8 cellular contexts compared by ENCODE assay signal in the genomic region with DNA sequence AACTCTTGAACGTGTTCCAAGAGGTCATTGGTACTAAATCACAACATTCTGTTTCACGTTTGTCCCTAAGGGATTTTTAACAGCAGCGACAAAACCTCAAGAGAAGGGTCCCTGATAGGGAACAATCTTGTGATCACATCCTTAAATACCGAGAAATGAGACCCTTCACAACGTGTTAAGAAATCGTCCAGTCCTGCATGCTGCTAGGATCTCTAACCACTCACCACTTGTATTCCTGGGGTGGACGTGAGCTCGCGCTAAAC.
A peak's percentile ranks its signal among the peaks of the same experiment; 100 is the strongest.
DNase-seq lines count a peak whose midpoint lies in the region; ATAC-seq and TF ChIP-seq lines count a peak whose summit lies in the region.

No MANE protein-coding gene starts in this region.

- H3K9me3 ChIP-seq in skeletal muscle tissue (ENCODE audit: control insufficient read depth in 3 of 3, low read length in 3 of 3): no peaks in the 10 kb centered on the region

- H3K9me3 Mint-ChIP-seq in HFFc6 (no peaks in the 10 kb centered on the region), WTC11 (no peaks in the 10 kb centered on the region), glutamatergic neuron (ENCODE audit: unreplicated experiment) (peaks cover 12% of the 10 kb centered on the region)

- peaks cover 9 to 12% (median 10%) of the 10 kb centered on the region in 3 donors for H3K4me1 ChIP-seq in skeletal muscle tissue (ENCODE audit: control insufficient read depth in 3 of 3, insufficient read depth in 3 of 3, low read length in 3 of 3)

- peak overlapping the region; percentile 91 to 99 (median 95) for H3K9ac ChIP-seq in skeletal muscle tissue (ENCODE audit: low read depth in 1 of 3, low read length in 3 of 3)

- no peaks in the 10 kb centered on the region for H3K36me3 ChIP-seq in skeletal muscle tissue (ENCODE audit: control insufficient read depth in 3 of 3, insufficient read depth in 3 of 3, low read length in 3 of 3)

- H3K36me3 Mint-ChIP-seq in HFFc6 (ENCODE audit: low read depth): peaks cover 10% of the 10 kb centered on the region; the same call in 1 of the 2 replicates
- no peaks in the 10 kb centered on the region for H3K36me3 Mint-ChIP-seq in WTC11
- peaks cover 3% of the 10 kb centered on the region for H3K36me3 Mint-ChIP-seq in glutamatergic neuron (ENCODE audit: unreplicated experiment)

- DNase-seq in HFFc6: no peak
- DNase-seq in WTC11 (ENCODE audit: low spot score): no peak
- DNase-seq in glutamatergic neuron: no peak
- DNase-seq in omental fat pad (ENCODE audit: low spot score): no peak
- DNase-seq in Kasumi-1 (lab: John Stamatoyannopoulos, UW): no peak
- no peak for DNase-seq in dermis blood vessel endothelial cell
- no peak for DNase-seq in dedifferentiated amniotic fluid mesenchymal stem cell (ENCODE audit: extremely low spot score)

- H3K4me3 Mint-ChIP-seq in HFFc6: peak overlapping the region; percentile 97
- peak overlapping the region; percentile 89 for H3K4me3 Mint-ChIP-seq in WTC11
- H3K4me3 Mint-ChIP-seq in glutamatergic neuron (ENCODE audit: unreplicated experiment): peak overlapping the region; percentile 97

- H3K27ac Mint-ChIP-seq in HFFc6 (peak overlapping the region; percentile 100), WTC11 (peak overlapping the region; percentile 99), glutamatergic neuron (ENCODE audit: unreplicated experiment) (peak overlapping the region; percentile 100)

- no peak for ATAC-seq in WTC11
- no peak for ATAC-seq in omental fat pad (ENCODE audit: low FRiP score)

- CTCF ChIA-PET in WTC11 (lab: Charles Lee): interaction anchor here (0.5 to 1.1 kb wide), 3 partner anchors 51 to 394 kb away, joined by 3 to 6 read pairs (median 4); partner anchors contain the start of genes DNAI7 and ETFRF1

- peaks cover 35% of the 10 kb centered on the region for H3K4me1 Mint-ChIP-seq in HFFc6 (ENCODE audit: low read depth)
- H3K4me1 Mint-ChIP-seq in WTC11: peaks cover 17% of the 10 kb centered on the region
- H3K4me1 Mint-ChIP-seq in glutamatergic neuron (ENCODE audit: low read depth, unreplicated experiment): peaks cover 22% of the 10 kb centered on the region

- H3K27ac ChIP-seq in skeletal muscle tissue (ENCODE audit: low read depth, low read length): peak overlapping the region; percentile 99

- POLR2A ChIA-PET in WTC11 (lab: Charles Lee): interaction anchor here (0.5 to 1.2 kb wide), 5 partner anchors 51 to 190 kb away, joined by 3 to 4 read pairs (median 4); partner anchors contain the start of genes DNAI7 and ETFRF1

- TF ChIP-seq CTCF in HFFc6 (IDR thresholded peaks at IDR 0.05): no peak
- no peak for TF ChIP-seq CTCF in WTC11 (IDR thresholded peaks at IDR 0.05)
- TF ChIP-seq CTCF in glutamatergic neuron (IDR thresholded peaks at IDR 0.05; ENCODE audit: partially characterized antibody, unreplicated experiment): no peak
- no peak for TF ChIP-seq CTCF in omental fat pad (IDR thresholded peaks at IDR 0.05)

- H3K27me3 Mint-ChIP-seq in HFFc6 (ENCODE audit: insufficient read depth): peaks cover 7% of the 10 kb centered on the region
- H3K27me3 Mint-ChIP-seq in WTC11 (ENCODE audit: low read depth): peaks cover 24% of the 10 kb centered on the region
- peaks cover 18% of the 10 kb centered on the region for H3K27me3 Mint-ChIP-seq in glutamatergic neuron (ENCODE audit: unreplicated experiment)

- H3K27me3 ChIP-seq in skeletal muscle tissue (ENCODE audit: control insufficient read depth in 3 of 3, insufficient read depth in 3 of 3, low read length in 3 of 3): no peaks in the 10 kb centered on the region

- H3K4me3 ChIP-seq in skeletal muscle tissue (ENCODE audit: low read length in 3 of 3): peak overlapping the region; percentile 85 to 91 (median 89)

TF ChIP-seq in WTC11, 78 proteins besides CTCF, POLR2A, EP300 and RAD21:
- no peak for TF ChIP-seq ZNF317 (CRISPR knock-in tag; IDR thresholded peaks at IDR 0.05; ENCODE audit: borderline replicate concordance, low read depth)
TF ChIP-seq in WTC11: peak in this region for 0.
